ENCODE assay signal across 19 cellular contexts in the genomic region with DNA sequence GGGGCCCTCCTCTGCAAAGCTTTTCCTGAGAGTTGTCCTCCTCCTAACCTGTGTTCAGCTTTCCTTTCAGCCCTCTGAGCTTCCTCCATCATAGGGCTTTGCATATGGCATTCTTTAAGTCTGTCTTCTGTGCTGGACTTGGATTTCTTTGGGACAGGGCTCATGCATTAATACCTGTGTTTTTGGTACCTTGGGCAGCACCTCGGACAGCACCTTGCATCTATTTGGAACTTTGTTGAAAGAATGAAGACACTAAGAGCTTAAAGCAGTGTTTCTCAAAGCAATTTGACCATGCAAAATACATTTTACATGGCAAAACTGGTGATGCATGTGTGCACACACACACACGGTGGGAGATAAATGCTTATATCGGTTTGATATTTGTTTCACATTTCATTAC.
DNase-seq lines count a peak whose midpoint lies in the region; ATAC-seq and TF ChIP-seq lines count a peak whose summit lies in the region.
"Had no signal": no experiment of that assay in that cellular context is flagged by ENCODE, and none has a peak within 500 bp of the region (broad histone marks: within the 10 kb centered on the region; RNA-seq: fewer than 3 reads in every experiment).

No MANE protein-coding gene starts in this region.

- no peaks in the 10 kb centered on the region for H3K4me1 ChIP-seq in PC-3 (ENCODE audit: insufficient read depth, low read length)
- H3K4me1 ChIP-seq: Caco-2, HAP-1 had no signal

- H3K27me3 ChIP-seq in PC-3 (ENCODE audit: low read length), result peaks cover 13% of the 10 kb centered on the region; the same call in 1 of the 2 replicates
- H3K27me3 ChIP-seq: MG63 had no signal

- POLR2A ChIA-PET in PC-3 (lab: Charles Lee; ENCODE audit: unreplicated experiment), result no interaction called here

- no peak overlapping the region for H3K27ac ChIP-seq in PC-3 (ENCODE audit: low read length)

- CTCF ChIA-PET in activated naive CD4-positive, alpha-beta T cell treated with anti-CD3 and anti-CD28 coated beads for 36 hours (lab: Charles Lee), result no interaction called here
- CTCF ChIA-PET in PC-3 (lab: Charles Lee), result no interaction called here

- no peak for TF ChIP-seq CTCF in PC-3 (conservative IDR thresholded peaks at IDR 0.05; ENCODE audit: low read depth, low read length)
- no peak for TF ChIP-seq CTCF in endothelial cell (IDR thresholded peaks at IDR 0.05; ENCODE audit: unreplicated experiment)
- TF ChIP-seq CTCF in progenitor cell of endocrine pancreas (IDR thresholded peaks at IDR 0.05; ENCODE audit: unreplicated experiment), result no peak

- no peaks in the 10 kb centered on the region for H3K4me1 Mint-ChIP-seq in activated naive CD4-positive, alpha-beta T cell treated with anti-CD3 and anti-CD28 coated beads for 36 hours (ENCODE audit: low read depth)
- no peaks in the 10 kb centered on the region for H3K4me1 Mint-ChIP-seq in endothelial cell (ENCODE audit: unreplicated experiment)
- no peaks in the 10 kb centered on the region for H3K4me1 Mint-ChIP-seq in progenitor cell of endocrine pancreas (ENCODE audit: low read depth)
- H3K4me1 Mint-ChIP-seq in stimulated activated effector memory CD8-positive, alpha-beta T cell treated with anti-CD3 and anti-CD28 coated beads, Interleukin-12 subunit alpha, Interleukin-12 subunit beta, amount 100 ng/mL, for 72 hours, result no peaks in the 10 kb centered on the region
- H3K4me1 Mint-ChIP-seq: CD14-positive monocyte had no signal

- H3K9me3 Mint-ChIP-seq in activated naive CD4-positive, alpha-beta T cell treated with anti-CD3 and anti-CD28 coated beads for 36 hours, result no peaks in the 10 kb centered on the region
- H3K9me3 Mint-ChIP-seq in endothelial cell (ENCODE audit: unreplicated experiment), result peaks cover 3% of the 10 kb centered on the region
- no peaks in the 10 kb centered on the region for H3K9me3 Mint-ChIP-seq in progenitor cell of endocrine pancreas (ENCODE audit: low read depth)
- peaks cover 4% of the 10 kb centered on the region for H3K9me3 Mint-ChIP-seq in stimulated activated effector memory CD8-positive, alpha-beta T cell treated with anti-CD3 and anti-CD28 coated beads, Interleukin-12 subunit alpha, Interleukin-12 subunit beta, amount 100 ng/mL, for 72 hours

- no peak overlapping the region for H3K4me3 Mint-ChIP-seq in activated naive CD4-positive, alpha-beta T cell treated with anti-CD3 and anti-CD28 coated beads for 36 hours
- H3K4me3 Mint-ChIP-seq in endothelial cell (ENCODE audit: unreplicated experiment) (no peak overlapping the region), progenitor cell of endocrine pancreas (ENCODE audit: low read depth) (no peak overlapping the region)
- no peak overlapping the region for H3K4me3 Mint-ChIP-seq in stimulated activated effector memory CD8-positive, alpha-beta T cell treated with anti-CD3 and anti-CD28 coated beads, Interleukin-12 subunit alpha, Interleukin-12 subunit beta, amount 100 ng/mL, for 72 hours
- H3K4me3 Mint-ChIP-seq: CD14-positive monocyte had no signal

- no peak overlapping the region for H3K27ac Mint-ChIP-seq in activated naive CD4-positive, alpha-beta T cell treated with anti-CD3 and anti-CD28 coated beads for 36 hours
- no peak overlapping the region for H3K27ac Mint-ChIP-seq in endothelial cell (ENCODE audit: unreplicated experiment)
- no peak overlapping the region for H3K27ac Mint-ChIP-seq in progenitor cell of endocrine pancreas
- H3K27ac Mint-ChIP-seq in stimulated activated effector memory CD8-positive, alpha-beta T cell treated with anti-CD3 and anti-CD28 coated beads, Interleukin-12 subunit alpha, Interleukin-12 subunit beta, amount 100 ng/mL, for 72 hours, result no peak overlapping the region
- H3K27ac Mint-ChIP-seq: CD14-positive monocyte had no signal

- ATAC-seq in PC-3, result no peak
- no peak for ATAC-seq in GM21529 (IDR thresholded peaks at IDR 0.05; ENCODE audit: unreplicated experiment)
- ATAC-seq in stimulated activated effector memory CD8-positive, alpha-beta T cell treated with anti-CD3 and anti-CD28 coated beads, Interleukin-12 subunit alpha, Interleukin-12 subunit beta, amount 100 ng/mL, for 72 hours, result no peak

- peak; percentile 7 for DNase-seq in activated naive CD4-positive, alpha-beta T cell treated with anti-CD3 and anti-CD28 coated beads for 36 hours
- DNase-seq in activated naive CD4-positive, alpha-beta T cell (lab: John Stamatoyannopoulos, UW), result no peak
- DNase-seq in PC-3, result peak; percentile 30
- DNase-seq in endothelial cell (ENCODE audit: low spot score), result peak; percentile 26
- DNase-seq in progenitor cell of endocrine pancreas (ENCODE audit: low spot score, unreplicated experiment), result peak; percentile 43
- DNase-seq in stimulated activated effector memory CD8-positive, alpha-beta T cell treated with anti-CD3 and anti-CD28 coated beads, Interleukin-12 subunit alpha, Interleukin-12 subunit beta, amount 100 ng/mL, for 72 hours (ENCODE audit: low spot score in 2 of 2), result no peak
- no peak for DNase-seq in G401 (ENCODE audit: low spot score)
- DNase-seq: KBM-7, MG63, NCI-H1105, NCI-H187 treated with DMSO at 0.1 percent for 48 hours, NCI-H2171, NCI-H446 treated with DMSO at 0.1 percent for 48 hours, NCI-H774, SHP77 treated with DMSO at 0.1 percent for 48 hours had no signal

- H3K36me3 Mint-ChIP-seq in activated naive CD4-positive, alpha-beta T cell treated with anti-CD3 and anti-CD28 coated beads for 36 hours (ENCODE audit: low read depth), result no peaks in the 10 kb centered on the region
- H3K36me3 Mint-ChIP-seq in endothelial cell (ENCODE audit: low read depth, unreplicated experiment) (peaks cover 7% of the 10 kb centered on the region), progenitor cell of endocrine pancreas (ENCODE audit: insufficient read depth) (no peaks in the 10 kb centered on the region)
- no peaks in the 10 kb centered on the region for H3K36me3 Mint-ChIP-seq in stimulated activated effector memory CD8-positive, alpha-beta T cell treated with anti-CD3 and anti-CD28 coated beads, Interleukin-12 subunit alpha, Interleukin-12 subunit beta, amount 100 ng/mL, for 72 hours
- H3K36me3 Mint-ChIP-seq: CD14-positive monocyte had no signal

- intact Hi-C loops in activated naive CD4-positive, alpha-beta T cell treated with anti-CD3 and anti-CD28 coated beads for 36 hours (cut with micrococcal nuclease), result no loop called here
- intact Hi-C loops in PC-3 (cut with micrococcal nuclease), result no loop called here

- in situ Hi-C loops in G401 (cut with HindIII; ENCODE audit: low sequenced_read_pairs), result no loop called here

- no TSS peak for BruUV-seq in PC-3 (replicated peaks; lab: Mats Ljungman, UMichigan)

- no peaks in the 10 kb centered on the region for H3K79me2 ChIP-seq in PC-3 (ENCODE audit: low read length)

- no peaks in the 10 kb centered on the region for H3K9me3 ChIP-seq in PC-3 (ENCODE audit: low read length)
- H3K9me3 ChIP-seq: Caco-2, HAP-1, MG63 had no signal

- no peak overlapping the region for H3K9ac ChIP-seq in PC-3 (ENCODE audit: low read length)

- no peak overlapping the region for H2AFZ ChIP-seq in PC-3 (ENCODE audit: low read length)

- H3F3A ChIP-seq in PC-3 (ENCODE audit: low read length, unreplicated experiment), result no peaks in the 10 kb centered on the region

- peaks cover 5% of the 10 kb centered on the region for H3K27me3 Mint-ChIP-seq in activated naive CD4-positive, alpha-beta T cell treated with anti-CD3 and anti-CD28 coated beads for 36 hours (ENCODE audit: low read depth)
- H3K27me3 Mint-ChIP-seq in endothelial cell (ENCODE audit: unreplicated experiment), result peaks cover 2% of the 10 kb centered on the region
- H3K27me3 Mint-ChIP-seq in progenitor cell of endocrine pancreas, result peaks cover 56% of the 10 kb centered on the region

- H3K9me2 ChIP-seq in PC-3 (replicated peaks; ENCODE audit: low read length), result no peaks in the 10 kb centered on the region

- H4K20me1 ChIP-seq in PC-3 (ENCODE audit: low read length), result no peaks in the 10 kb centered on the region

- no peaks in the 10 kb centered on the region for H3K36me3 ChIP-seq in PC-3 (ENCODE audit: low read depth, low read length)
- H3K36me3 ChIP-seq: HAP-1, MG63 had no signal

- no peak overlapping the region for H3K4me2 ChIP-seq in PC-3 (ENCODE audit: low read length)

- H3K4me3 ChIP-seq in PC-3 (ENCODE audit: low read length), result no peak overlapping the region
- H3K4me3 ChIP-seq: HAP-1, MG63 had no signal

Comparison
In these comparisons a context has a peak if more than half of its experiments do, and no peak if none do; other contexts are left out.
1. DNase-seq: peak in activated naive CD4-positive, alpha-beta T cell treated with anti-CD3 and anti-CD28 coated beads for 36 hours (single experiment), PC-3 (single experiment), endothelial cell (single experiment) and progenitor cell of endocrine pancreas (single experiment); none in activated naive CD4-positive, alpha-beta T cell (0 of 4), stimulated activated effector memory CD8-positive, alpha-beta T cell treated with anti-CD3 and anti-CD28 coated beads, Interleukin-12 subunit alpha, Interleukin-12 subunit beta, amount 100 ng/mL, for 72 hours (0 of 2) and G401 (single experiment).